ENCODE assay signal across 1 cellular context in genomic region chr6:108805611-108806181, GRCh38.
TF ChIP-seq lines count a peak whose summit lies in the region.

No MANE protein-coding gene starts in this region.

TF ChIP-seq in GM12878, 131 proteins besides CTCF, POLR2A, EP300 and RAD21 (continued from another document and continues in another):
- TF ChIP-seq, protein P1, sequence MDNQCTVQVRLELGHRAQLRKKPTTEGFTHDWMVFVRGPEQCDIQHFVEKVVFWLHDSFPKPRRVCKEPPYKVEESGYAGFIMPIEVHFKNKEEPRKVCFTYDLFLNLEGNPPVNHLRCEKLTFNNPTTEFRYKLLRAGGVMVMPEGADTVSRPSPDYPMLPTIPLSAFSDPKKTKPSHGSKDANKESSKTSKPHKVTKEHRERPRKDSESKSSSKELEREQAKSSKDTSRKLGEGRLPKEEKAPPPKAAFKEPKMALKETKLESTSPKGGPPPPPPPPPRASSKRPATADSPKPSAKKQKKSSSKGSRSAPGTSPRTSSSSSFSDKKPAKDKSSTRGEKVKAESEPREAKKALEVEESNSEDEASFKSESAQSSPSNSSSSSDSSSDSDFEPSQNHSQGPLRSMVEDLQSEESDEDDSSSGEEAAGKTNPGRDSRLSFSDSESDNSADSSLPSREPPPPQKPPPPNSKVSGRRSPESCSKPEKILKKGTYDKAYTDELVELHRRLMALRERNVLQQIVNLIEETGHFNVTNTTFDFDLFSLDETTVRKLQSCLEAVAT (IDR thresholded peaks at IDR 0.05): 0 out of 2 replicates have a peak, but pooled peaks have one; percentile 18
- TF ChIP-seq CBX5 (IDR thresholded peaks at IDR 0.05; ENCODE audit: low read depth) (no peak), FOXM1 (IDR thresholded peaks at IDR 0.05; ENCODE audit: low read depth, low read length) (no peak), CBX3 (IDR thresholded peaks at IDR 0.05; ENCODE audit: borderline replicate concordance, low read depth) (no peak), SREBF1 (IDR thresholded peaks at IDR 0.05; ENCODE audit: low read length) (no peak), ZBED1 (IDR thresholded peaks at IDR 0.05; ENCODE audit: borderline replicate concordance) (no peak), CREB1 (IDR thresholded peaks at IDR 0.05; ENCODE audit: low read depth) (no peak), SP1 (IDR thresholded peaks at IDR 0.05; ENCODE audit: low read depth, low read length) (no peak), IKZF1 (conservative IDR thresholded peaks at IDR 0.05) (0 out of 2 replicates have a peak, but pooled peaks have one; percentile 19), ZNF384 (IDR thresholded peaks at IDR 0.05; ENCODE audit: borderline replicate concordance, low read depth, low read length) (peak; percentile 27; the same call in 1 of the 2 replicates), JUND (IDR thresholded peaks at IDR 0.05; ENCODE audit: low read depth, low read length) (peak; percentile 50; the same call in 1 of the 2 replicates), BHLHE40 (IDR thresholded peaks at IDR 0.05; ENCODE audit: borderline replicate concordance in 1 of 2, low read depth in 2 of 2, low read length in 1 of 2) (peak; percentile 27 to 68; a peak in 3 of 4 replicates), SRF (IDR thresholded peaks at IDR 0.05; ENCODE audit: low read depth in 2 of 2, low read length in 2 of 2) (no peak), PAX5 (IDR thresholded peaks at IDR 0.05; ENCODE audit: borderline replicate concordance, low read depth, low read length) (no peak), ZBTB33 (IDR thresholded peaks at IDR 0.05) (no peak), YY1 (IDR thresholded peaks at IDR 0.05; ENCODE audit: low read depth, low read length) (no peak), BMI1 (IDR thresholded peaks at IDR 0.05; ENCODE audit: borderline replicate concordance) (no peak), HDGF (IDR thresholded peaks at IDR 0.05) (no peak), MXI1 (IDR thresholded peaks at IDR 0.05; ENCODE audit: low read depth, low read length) (no peak), GABPA (IDR thresholded peaks at IDR 0.05; ENCODE audit: low read depth) (no peak), SMARCA5 (IDR thresholded peaks at IDR 0.05) (no peak), IRF3 (IDR thresholded peaks at IDR 0.05) (no peak), BRCA1 (IDR thresholded peaks at IDR 0.05; ENCODE audit: low read depth, low read length) (no peak), FOXK2 (IDR thresholded peaks at IDR 0.05) (no peak), SUPT20H (IDR thresholded peaks at IDR 0.05; ENCODE audit: borderline replicate concordance, control insufficient read depth, low read depth, low read length) (no peak), SMAD5 (IDR thresholded peaks at IDR 0.05; ENCODE audit: low read depth) (no peak), NFXL1 (IDR thresholded peaks at IDR 0.05; ENCODE audit: borderline replicate concordance) (no peak), RUNX3 (IDR thresholded peaks at IDR 0.05; ENCODE audit: low read length) (peak; percentile 40; the same call in 1 of the 2 replicates), IKZF2 (IDR thresholded peaks at IDR 0.05) (peak; percentile 29 to 32; a peak in 2 of 4 replicates), SMC3 (IDR thresholded peaks at IDR 0.05; ENCODE audit: borderline replicate concordance, low read length) (no peak), MTA2 (IDR thresholded peaks at IDR 0.05; ENCODE audit: low read depth) (peak; percentile 36; the same call in 1 of the 2 replicates), PRDM15 (CRISPR knock-in tag; IDR thresholded peaks at IDR 0.05) (no peak)
- TF ChIP-seq, protein P2, sequence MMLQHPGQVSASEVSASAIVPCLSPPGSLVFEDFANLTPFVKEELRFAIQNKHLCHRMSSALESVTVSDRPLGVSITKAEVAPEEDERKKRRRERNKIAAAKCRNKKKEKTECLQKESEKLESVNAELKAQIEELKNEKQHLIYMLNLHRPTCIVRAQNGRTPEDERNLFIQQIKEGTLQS (IDR thresholded peaks at IDR 0.05; ENCODE audit: borderline replicate concordance, extremely low read depth, low read depth, low read length): no peak
- TF ChIP-seq, protein P3, sequence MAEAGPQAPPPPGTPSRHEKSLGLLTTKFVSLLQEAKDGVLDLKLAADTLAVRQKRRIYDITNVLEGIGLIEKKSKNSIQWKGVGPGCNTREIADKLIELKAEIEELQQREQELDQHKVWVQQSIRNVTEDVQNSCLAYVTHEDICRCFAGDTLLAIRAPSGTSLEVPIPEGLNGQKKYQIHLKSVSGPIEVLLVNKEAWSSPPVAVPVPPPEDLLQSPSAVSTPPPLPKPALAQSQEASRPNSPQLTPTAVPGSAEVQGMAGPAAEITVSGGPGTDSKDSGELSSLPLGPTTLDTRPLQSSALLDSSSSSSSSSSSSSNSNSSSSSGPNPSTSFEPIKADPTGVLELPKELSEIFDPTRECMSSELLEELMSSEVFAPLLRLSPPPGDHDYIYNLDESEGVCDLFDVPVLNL (IDR thresholded peaks at IDR 0.05; ENCODE audit: low read depth, low read length): no peak
- TF ChIP-seq, protein P4, sequence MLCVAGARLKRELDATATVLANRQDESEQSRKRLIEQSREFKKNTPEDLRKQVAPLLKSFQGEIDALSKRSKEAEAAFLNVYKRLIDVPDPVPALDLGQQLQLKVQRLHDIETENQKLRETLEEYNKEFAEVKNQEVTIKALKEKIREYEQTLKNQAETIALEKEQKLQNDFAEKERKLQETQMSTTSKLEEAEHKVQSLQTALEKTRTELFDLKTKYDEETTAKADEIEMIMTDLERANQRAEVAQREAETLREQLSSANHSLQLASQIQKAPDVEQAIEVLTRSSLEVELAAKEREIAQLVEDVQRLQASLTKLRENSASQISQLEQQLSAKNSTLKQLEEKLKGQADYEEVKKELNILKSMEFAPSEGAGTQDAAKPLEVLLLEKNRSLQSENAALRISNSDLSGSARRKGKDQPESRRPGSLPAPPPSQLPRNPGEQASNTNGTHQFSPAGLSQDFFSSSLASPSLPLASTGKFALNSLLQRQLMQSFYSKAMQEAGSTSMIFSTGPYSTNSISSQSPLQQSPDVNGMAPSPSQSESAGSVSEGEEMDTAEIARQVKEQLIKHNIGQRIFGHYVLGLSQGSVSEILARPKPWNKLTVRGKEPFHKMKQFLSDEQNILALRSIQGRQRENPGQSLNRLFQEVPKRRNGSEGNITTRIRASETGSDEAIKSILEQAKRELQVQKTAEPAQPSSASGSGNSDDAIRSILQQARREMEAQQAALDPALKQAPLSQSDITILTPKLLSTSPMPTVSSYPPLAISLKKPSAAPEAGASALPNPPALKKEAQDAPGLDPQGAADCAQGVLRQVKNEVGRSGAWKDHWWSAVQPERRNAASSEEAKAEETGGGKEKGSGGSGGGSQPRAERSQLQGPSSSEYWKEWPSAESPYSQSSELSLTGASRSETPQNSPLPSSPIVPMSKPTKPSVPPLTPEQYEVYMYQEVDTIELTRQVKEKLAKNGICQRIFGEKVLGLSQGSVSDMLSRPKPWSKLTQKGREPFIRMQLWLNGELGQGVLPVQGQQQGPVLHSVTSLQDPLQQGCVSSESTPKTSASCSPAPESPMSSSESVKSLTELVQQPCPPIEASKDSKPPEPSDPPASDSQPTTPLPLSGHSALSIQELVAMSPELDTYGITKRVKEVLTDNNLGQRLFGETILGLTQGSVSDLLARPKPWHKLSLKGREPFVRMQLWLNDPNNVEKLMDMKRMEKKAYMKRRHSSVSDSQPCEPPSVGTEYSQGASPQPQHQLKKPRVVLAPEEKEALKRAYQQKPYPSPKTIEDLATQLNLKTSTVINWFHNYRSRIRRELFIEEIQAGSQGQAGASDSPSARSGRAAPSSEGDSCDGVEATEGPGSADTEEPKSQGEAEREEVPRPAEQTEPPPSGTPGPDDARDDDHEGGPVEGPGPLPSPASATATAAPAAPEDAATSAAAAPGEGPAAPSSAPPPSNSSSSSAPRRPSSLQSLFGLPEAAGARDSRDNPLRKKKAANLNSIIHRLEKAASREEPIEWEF (IDR thresholded peaks at IDR 0.05; ENCODE audit: insufficient replicate concordance, low read depth, low read length): no peak
- TF ChIP-seq, protein P5, sequence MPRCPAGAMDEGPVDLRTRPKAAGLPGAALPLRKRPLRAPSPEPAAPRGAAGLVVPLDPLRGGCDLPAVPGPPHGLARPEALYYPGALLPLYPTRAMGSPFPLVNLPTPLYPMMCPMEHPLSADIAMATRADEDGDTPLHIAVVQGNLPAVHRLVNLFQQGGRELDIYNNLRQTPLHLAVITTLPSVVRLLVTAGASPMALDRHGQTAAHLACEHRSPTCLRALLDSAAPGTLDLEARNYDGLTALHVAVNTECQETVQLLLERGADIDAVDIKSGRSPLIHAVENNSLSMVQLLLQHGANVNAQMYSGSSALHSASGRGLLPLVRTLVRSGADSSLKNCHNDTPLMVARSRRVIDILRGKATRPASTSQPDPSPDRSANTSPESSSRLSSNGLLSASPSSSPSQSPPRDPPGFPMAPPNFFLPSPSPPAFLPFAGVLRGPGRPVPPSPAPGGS (IDR thresholded peaks at IDR 0.05; ENCODE audit: borderline replicate concordance, insufficient read depth, low read depth, low read length, poor library complexity, severe bottlenecking): no peak
- TF ChIP-seq, protein P6, sequence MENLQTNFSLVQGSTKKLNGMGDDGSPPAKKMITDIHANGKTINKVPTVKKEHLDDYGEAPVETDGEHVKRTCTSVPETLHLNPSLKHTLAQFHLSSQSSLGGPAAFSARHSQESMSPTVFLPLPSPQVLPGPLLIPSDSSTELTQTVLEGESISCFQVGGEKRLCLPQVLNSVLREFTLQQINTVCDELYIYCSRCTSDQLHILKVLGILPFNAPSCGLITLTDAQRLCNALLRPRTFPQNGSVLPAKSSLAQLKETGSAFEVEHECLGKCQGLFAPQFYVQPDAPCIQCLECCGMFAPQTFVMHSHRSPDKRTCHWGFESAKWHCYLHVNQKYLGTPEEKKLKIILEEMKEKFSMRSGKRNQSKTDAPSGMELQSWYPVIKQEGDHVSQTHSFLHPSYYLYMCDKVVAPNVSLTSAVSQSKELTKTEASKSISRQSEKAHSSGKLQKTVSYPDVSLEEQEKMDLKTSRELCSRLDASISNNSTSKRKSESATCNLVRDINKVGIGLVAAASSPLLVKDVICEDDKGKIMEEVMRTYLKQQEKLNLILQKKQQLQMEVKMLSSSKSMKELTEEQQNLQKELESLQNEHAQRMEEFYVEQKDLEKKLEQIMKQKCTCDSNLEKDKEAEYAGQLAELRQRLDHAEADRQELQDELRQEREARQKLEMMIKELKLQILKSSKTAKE (IDR thresholded peaks at IDR 0.05; ENCODE audit: low read depth, poor library complexity, severe bottlenecking): peak; percentile 19
